Comparison of ENCODE assay signal across 9 cellular contexts in the genomic region with DNA sequence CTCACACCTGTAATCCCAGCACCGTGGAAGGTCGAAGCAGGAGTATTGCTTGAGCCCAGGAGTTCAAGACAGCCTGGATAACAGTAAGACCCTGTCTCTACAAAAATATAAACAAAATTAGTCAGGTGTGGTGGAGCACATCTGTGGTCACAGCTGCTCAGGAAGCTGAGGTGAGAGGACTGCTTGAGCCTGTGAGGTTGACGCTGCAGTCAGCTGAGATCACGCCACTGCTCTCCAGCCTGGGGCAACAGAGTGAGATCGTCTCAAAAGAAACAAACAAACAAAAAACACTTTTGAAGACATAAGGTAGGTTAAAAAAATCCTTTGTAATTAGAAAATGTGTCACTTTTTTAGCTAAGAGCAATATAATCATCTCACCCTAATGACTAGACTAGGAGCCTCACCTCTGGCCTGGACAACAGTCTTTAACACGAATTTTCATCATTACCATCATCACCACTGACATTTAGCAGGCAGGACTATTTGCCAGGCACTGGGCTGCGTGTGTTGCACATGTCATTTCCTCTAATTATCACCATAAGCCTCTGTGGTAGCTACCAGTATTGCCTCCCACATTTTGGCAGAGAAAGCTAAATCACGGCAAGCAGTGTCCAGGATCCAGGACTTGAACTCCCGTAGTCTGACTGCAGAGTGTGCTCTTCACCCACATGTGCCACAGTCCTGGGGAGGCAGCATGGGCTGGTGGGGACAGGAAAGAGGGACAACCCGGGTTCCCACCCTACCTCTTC. TPM values are rescaled to one million over a fixed set of nuclear protein-coding genes. Genes with fewer than 3 reads are reported as not detected.
DNase-seq lines count a peak whose midpoint lies in the region; ATAC-seq and TF ChIP-seq lines count a peak whose summit lies in the region.
"Had no signal": no experiment of that assay in that cellular context is flagged by ENCODE, and none has a peak within 500 bp of the region (broad histone marks: within the 10 kb centered on the region; RNA-seq: fewer than 3 reads in every experiment).

No MANE protein-coding gene starts in this region.

- no peaks in the 10 kb centered on the region for H3K4me1 ChIP-seq in effector memory CD4-positive, alpha-beta T cell (ENCODE audit: control insufficient read depth, insufficient read depth, low read length, poor library complexity, severe bottlenecking)

- DNase-seq in Caki2 (ENCODE audit: low read depth): peak; percentile 19
- DNase-seq in dorsolateral prefrontal cortex: no peak
- DNase-seq in epidermal melanocyte (ENCODE audit: insufficient read length, low spot score): no peak
- no peak for DNase-seq in effector CD4-positive, alpha-beta T cell
- no peak for DNase-seq in effector memory CD4-positive, alpha-beta T cell
- DNase-seq in NCI-H146 (lab: John Stamatoyannopoulos, UW): no peak

- no peaks in the 10 kb centered on the region for H3K27me3 ChIP-seq in dorsolateral prefrontal cortex
- no peaks in the 10 kb centered on the region for H3K27me3 ChIP-seq in effector memory CD4-positive, alpha-beta T cell (replicated peaks; ENCODE audit: control insufficient read depth, insufficient read depth, low read length, poor library complexity, severe bottlenecking)
- H3K27me3 ChIP-seq: cardiac muscle cell had no signal

- H3K36me3 ChIP-seq in effector memory CD4-positive, alpha-beta T cell (ENCODE audit: control insufficient read depth, insufficient read depth, low read length): no peaks in the 10 kb centered on the region

- in situ Hi-C loops in Caki2 (cut with HindIII; ENCODE audit: low pct_unique_long_range_greater_than_20kb, low sequenced_read_pairs): no loop called here

- no peak overlapping the region for H3K4me3 ChIP-seq in dorsolateral prefrontal cortex
- H3K4me3 ChIP-seq in effector memory CD4-positive, alpha-beta T cell (ENCODE audit: insufficient read depth, low read depth, low read length, poor library complexity, severe bottlenecking): no peak overlapping the region
- H3K4me3 ChIP-seq: cardiac muscle cell had no signal

- TF ChIP-seq CTCF in dorsolateral prefrontal cortex (IDR thresholded peaks at IDR 0.05 in 54 of 56, conservative IDR thresholded peaks at IDR 0.05 in 2 of 56; ENCODE audit: low read depth in 1 of 56, partially characterized antibody in 56 of 56): no peak

- H3K9me3 ChIP-seq in effector memory CD4-positive, alpha-beta T cell (ENCODE audit: control insufficient read depth, low read length): no peaks in the 10 kb centered on the region

- H3K27ac ChIP-seq in dorsolateral prefrontal cortex: peak overlapping the region in 33 of 59 donors; percentile 1 to 70 (median 38)
- no peak overlapping the region for H3K27ac ChIP-seq in effector memory CD4-positive, alpha-beta T cell (ENCODE audit: insufficient read depth, low read length, poor library complexity, severe bottlenecking)
- H3K27ac ChIP-seq: cardiac muscle cell had no signal

- intact Hi-C loops in dorsolateral prefrontal cortex (cut with DNase I): no loop called here

- ATAC-seq in GM19324 (IDR thresholded peaks at IDR 0.05; ENCODE audit: low FRiP score, unreplicated experiment) (peak; percentile 96), HG03066 (IDR thresholded peaks at IDR 0.05; ENCODE audit: low read depth, unreplicated experiment) (peak; percentile 97)

RNA-seq across cellular contexts. Expression of a gene that starts 4.6 kb away (rescaled TPM):
- total RNA-seq in Caki2 (2014; rRNA removed; shearing (Covaris generic); ENCODE audit: low replicate concordance): not detected in 2 replicates
- total RNA-seq in dorsolateral prefrontal cortex: 1 to 10 TPM in 12 of 120 experiments, under 1 TPM in 93, not detected in 15; 0.12 to 2.7 (median 0.52) TPM
- total RNA-seq: cardiac muscle cell had no signal

RNA-seq across cellular contexts. Expression of a gene that starts 46.5 kb away (rescaled TPM):
- 29.0 and 36.4 TPM in 2 replicates for total RNA-seq in Caki2 (2014; rRNA removed; shearing (Covaris generic); ENCODE audit: low replicate concordance)
- 100 to 1,000 TPM in 8 of 120 experiments, 10 to 100 TPM in 112; 43.8 to 129 (median 68.8) TPM for total RNA-seq in dorsolateral prefrontal cortex
